Comparison of ENCODE assay signal across 9 cellular contexts in the genomic region with DNA sequence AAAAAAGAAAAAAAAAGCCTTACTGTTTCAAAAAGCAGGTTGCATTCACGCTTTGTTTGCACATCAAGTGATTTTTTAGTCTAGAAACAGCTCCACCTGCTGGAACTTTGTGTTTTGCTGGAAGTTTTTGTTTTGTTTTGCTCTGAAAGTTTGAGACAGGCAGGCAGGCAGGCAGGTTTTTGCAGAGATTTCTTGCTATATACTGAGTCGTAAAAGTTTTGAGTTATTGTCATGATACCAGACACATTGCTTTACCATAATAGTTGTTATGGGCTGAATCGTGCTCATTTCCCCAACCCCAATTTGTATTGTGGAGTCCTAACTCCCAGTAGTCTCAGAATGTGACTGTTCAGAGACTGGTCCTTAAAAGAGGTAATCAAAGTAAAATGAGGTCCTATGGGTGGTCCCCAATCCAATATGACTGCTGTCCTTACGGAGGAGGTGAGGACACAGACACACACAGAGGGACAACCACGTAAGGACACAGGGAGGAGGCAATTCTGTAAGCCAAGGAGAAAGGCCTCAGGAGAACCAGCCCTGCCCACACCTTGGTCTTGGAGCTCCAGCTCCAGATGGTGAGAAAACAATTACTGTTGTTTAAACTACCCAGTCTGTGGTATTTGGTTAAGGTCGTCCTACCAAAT. TPM values are rescaled to one million over a fixed set of nuclear protein-coding genes. Genes with fewer than 3 reads are reported as not detected.
DNase-seq lines count a peak whose midpoint lies in the region; ATAC-seq, FAIRE-seq and TF ChIP-seq lines count a peak whose summit lies in the region.
"Had no signal": no experiment of that assay in that cellular context is flagged by ENCODE, and none has a peak within 500 bp of the region (broad histone marks: within the 10 kb centered on the region; RNA-seq: fewer than 3 reads in every experiment).

No MANE protein-coding gene starts in this region.

- no peak overlapping the region for H3K4me3 ChIP-seq in esophagus squamous epithelium
- no peak overlapping the region for H3K4me3 ChIP-seq in parathyroid adenoma (ENCODE audit: low read depth, low read length)

- no peak overlapping the region for H3K4me2 ChIP-seq in parathyroid adenoma (ENCODE audit: low read length)

- H3K27ac ChIP-seq in esophagus squamous epithelium = no peak overlapping the region
- H3K27ac ChIP-seq in parathyroid adenoma = no peak overlapping the region

- H3K4me1 ChIP-seq in esophagus squamous epithelium = no peaks in the 10 kb centered on the region
- H3K4me1 ChIP-seq in parathyroid adenoma = no peaks in the 10 kb centered on the region

- H3K9me3 ChIP-seq in esophagus squamous epithelium (no peaks in the 10 kb centered on the region), parathyroid adenoma (ENCODE audit: control insufficient read depth, low read length) (no peaks in the 10 kb centered on the region)

- no peak overlapping the region for H2AFZ ChIP-seq in parathyroid adenoma

- no peak for TF ChIP-seq POLR2A in esophagus squamous epithelium (IDR thresholded peaks at IDR 0.05)

- 34 to 40% methylated on average over 6 of the region's 6 CpGs for WGBS in esophagus squamous epithelium, 2 donors

- no peak for ATAC-seq in HG03097 (IDR thresholded peaks at IDR 0.05; ENCODE audit: low FRiP score, unreplicated experiment)
- ATAC-seq in HG03175 (IDR thresholded peaks at IDR 0.05; ENCODE audit: unreplicated experiment) = no peak

- H3K36me3 ChIP-seq in esophagus squamous epithelium (no peaks in the 10 kb centered on the region), parathyroid adenoma (ENCODE audit: control insufficient read depth, insufficient read depth, low read length) (no peaks in the 10 kb centered on the region)

- no peak overlapping the region for H3K9ac ChIP-seq in parathyroid adenoma

- H3K79me2 ChIP-seq in parathyroid adenoma = no peaks in the 10 kb centered on the region

- TF ChIP-seq CTCF in esophagus squamous epithelium (IDR thresholded peaks at IDR 0.05) (peak; percentile 24 to 49 (median 44)), parathyroid adenoma (IDR thresholded peaks at IDR 0.05) (peak; percentile 49)

- intact Hi-C loops in esophagus squamous epithelium (cut with DNase I) = no loop called here

- peak; percentile 92 for FAIRE-seq in TTC549 (lab: Jason Lieb, UNC)

- H3K27me3 ChIP-seq in esophagus squamous epithelium (peaks cover 0 to 38% (median 0%) of the 10 kb centered on the region in 4 donors), parathyroid adenoma (ENCODE audit: control insufficient read depth, insufficient read depth, low read length) (no peaks in the 10 kb centered on the region)

- DNase-seq in NCI-H82 (lab: John Stamatoyannopoulos, UW) (peak; percentile 43), NCI-H82 treated with DMSO at 0.1 percent for 48 hours (lab: John Stamatoyannopoulos, UW; ENCODE audit: unreplicated experiment) (no peak), HT1080 (ENCODE audit: low read depth) (peak; percentile 39), esophagus squamous epithelium (lab: John Stamatoyannopoulos, UW) (no peak)

RNA-seq across cellular contexts. Expression of gene OR2Y1, which starts 20.9 kb away (rescaled TPM):
- total RNA-seq in HT1080 (2014; rRNA removed; shearing (Covaris generic)) = not detected in 2 replicates
- not detected in 2 replicates for polyA plus RNA-seq in HT1080 (2015; cell fraction: cytosol; rRNA removed)
- not detected in 2 replicates for polyA plus RNA-seq in HT1080 (2015; cell fraction: nucleus; rRNA removed)
- total RNA-seq in esophagus squamous epithelium = not detected
- total RNA-seq: subcutaneous adipose tissue had no signal

Comparison
In these comparisons a context has a peak if more than half of its experiments do, and no peak if none do; other contexts are left out.
1. DNase-seq: peak in NCI-H82 (single experiment) and HT1080 (single experiment); none in NCI-H82 treated with DMSO at 0.1 percent for 48 hours (single experiment) and esophagus squamous epithelium (single experiment).